In genomic region chr17:32083549-32083948, GRCh38 we compare ENCODE assay signal across 1 cellular context.
A peak's percentile ranks its signal among the peaks of the same experiment; 100 is the strongest.
TF ChIP-seq lines count a peak whose summit lies in the region.

No MANE protein-coding gene starts in this region.

TF ChIP-seq in Ishikawa, 13 proteins besides CTCF, POLR2A, EP300 and RAD21:
- 0 out of 2 replicates have a peak, but pooled peaks have one; percentile 34 for TF ChIP-seq ZBTB7A (IDR thresholded peaks at IDR 0.05; ENCODE audit: low read depth)
